8 cellular contexts compared by ENCODE assay signal in the genomic region with DNA sequence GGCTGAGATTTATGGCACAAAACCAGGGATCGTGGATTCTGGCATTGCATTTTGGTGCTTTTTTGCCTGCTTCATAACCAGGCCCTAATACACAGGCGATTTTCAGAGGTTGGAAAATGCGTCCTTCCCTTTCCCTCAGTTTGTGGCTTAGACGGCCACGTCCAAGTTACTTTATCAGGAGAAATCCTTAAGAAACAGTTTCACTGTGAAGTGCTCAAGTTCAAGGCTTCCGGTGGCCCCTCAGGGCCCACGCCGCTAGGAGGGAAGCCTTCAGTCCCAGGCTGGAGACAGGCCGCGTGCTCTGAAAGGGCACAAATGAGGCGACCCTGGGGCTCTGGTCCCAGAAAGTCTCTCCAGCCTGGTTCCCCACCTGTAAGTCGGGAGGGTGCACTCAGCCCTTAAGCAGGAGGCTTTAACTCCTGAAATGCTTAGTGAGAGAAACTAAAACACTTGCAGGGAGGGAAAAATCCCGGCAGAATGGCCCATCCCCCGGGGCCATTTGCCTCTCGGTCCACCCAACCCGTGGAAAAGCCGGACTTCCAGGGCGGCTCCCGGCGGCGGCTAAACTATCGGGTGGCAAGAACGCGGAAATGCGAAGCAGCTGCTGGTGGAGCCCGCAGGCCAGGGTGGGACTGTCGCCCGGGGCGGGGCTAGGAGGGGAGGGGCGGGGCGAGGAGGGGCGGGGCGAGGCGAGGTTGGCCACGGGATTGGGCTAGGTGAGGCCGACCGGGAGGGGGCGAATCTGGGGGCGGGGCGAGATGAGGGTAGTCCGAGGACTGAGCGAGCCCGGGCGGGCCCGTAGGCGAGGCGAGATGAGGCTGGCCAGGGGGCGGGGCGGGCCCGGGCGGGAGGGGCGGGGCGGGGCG. TPM values are rescaled to one million over a fixed set of nuclear protein-coding genes. Genes with fewer than 3 reads are reported as not detected.
DNase-seq lines count a peak whose midpoint lies in the region; ATAC-seq, FAIRE-seq and TF ChIP-seq lines count a peak whose summit lies in the region.

No MANE protein-coding gene starts in this region.

- H3K27ac Mint-ChIP-seq in chondrocyte (ENCODE audit: unreplicated experiment): peak overlapping the region; percentile 89

- H3K27me3 Mint-ChIP-seq in chondrocyte (ENCODE audit: low read depth): no peaks in the 10 kb centered on the region

- H3K4me3 Mint-ChIP-seq in chondrocyte (ENCODE audit: unreplicated experiment): peak overlapping the region; percentile 67

- peak overlapping the region; percentile 39 for H3K27ac ChIP-seq in layer of hippocampus (ENCODE audit: low read depth, low read length)

- peak overlapping the region; percentile 27 for H3K4me3 ChIP-seq in BJ (ENCODE audit: low read depth, low read length)

- H3K36me3 Mint-ChIP-seq in chondrocyte (ENCODE audit: low read depth): no peaks in the 10 kb centered on the region

- no peak for TF ChIP-seq CTCF in BJ (IDR thresholded peaks at IDR 0.05; ENCODE audit: insufficient read depth, low read depth, low read length)
- no peak for TF ChIP-seq CTCF in chondrocyte (IDR thresholded peaks at IDR 0.05)

- peak; percentile 47 for ATAC-seq in HG03439 (IDR thresholded peaks at IDR 0.05; ENCODE audit: unreplicated experiment)

- H3K27me3 ChIP-seq in BJ (ENCODE audit: control insufficient read depth, insufficient read depth, low read length) (peaks cover 4% of the 10 kb centered on the region), layer of hippocampus (ENCODE audit: control insufficient read depth, insufficient read depth, low read length) (no peaks in the 10 kb centered on the region)

- DNase-seq in BJ (ENCODE audit: low read depth) (peak; percentile 55), GM19239 (ENCODE audit: insufficient read length, low spot score) (peak; percentile 99), NCI-H460 (ENCODE audit: extremely low read depth, low read depth) (peak; percentile 97), chondrocyte (ENCODE audit: low spot score) (peak; percentile 98)
- peak; percentile 98 to 99 for DNase-seq in activated CD4-positive, alpha-beta T cell treated with anti-CD3 and anti-CD28 coated beads for 24 hours (ENCODE audit: low read depth in 2 of 2)
- DNase-seq in stimulated activated CD4-positive, alpha-beta T cell treated with anti-CD3 and anti-CD28 coated beads, Interleukin-1b, Interleukin-23, amount 100 ng/mL, for 24 hours (ENCODE audit: low read depth in 4 of 4, low spot score in 1 of 4): peak; percentile 95 to 98 (median 98)

- peak; percentile 84 for FAIRE-seq in GM19239 (lab: Jason Lieb, UNC)

- H3K4me1 Mint-ChIP-seq in chondrocyte (ENCODE audit: low read depth): peaks cover 18% of the 10 kb centered on the region

- peaks cover 1% of the 10 kb centered on the region; the same call in 1 of the 2 replicates for H3K36me3 ChIP-seq in BJ (ENCODE audit: control insufficient read depth, insufficient read depth, low read length)

- CTCF ChIA-PET in BJ (lab: Yijun Ruan, JAX): interaction anchor here (1.6 kb wide), 1 partner anchor 22 kb away, joined by 5 read pairs; a partner anchor contains a TSS

- H3K9me3 Mint-ChIP-seq in chondrocyte (ENCODE audit: low read depth): no peaks in the 10 kb centered on the region

- POLR2A ChIA-PET in BJ (lab: Charles Lee): interaction anchor here (0.6 to 1.3 kb wide), 3 partner anchors 190 to 343 kb away, joined by 3 to 32 read pairs (median 3); a partner anchor contains a TSS

RNA-seq across cellular contexts. Expression of a gene that starts 0.6 kb away (rescaled TPM):
- polyA plus RNA-seq in BJ (2011; rRNA removed): 54.9 and 64.4 TPM in 2 replicates
- 22.8 and 33.8 TPM in 2 replicates for polyA minus RNA-seq in BJ (2011; rRNA and poly(A)+ RNA removed)
- total RNA-seq in NCI-H460 (2014; rRNA removed; shearing (Covaris generic)): 25.5 and 32.2 TPM in 2 replicates
- polyA plus RNA-seq in NCI-H460 (2014; cell fraction: nucleus; rRNA removed): 28.3 and 56.5 TPM in 2 replicates
- 25.8 to 29.3 TPM (median 28.0 TPM) in 3 replicates for total RNA-seq in chondrocyte

Comparison
In these comparisons a context has a peak if more than half of its experiments do, and no peak if none do; other contexts are left out.
1. Peak in every context shown above with its lines: DNase-seq, ATAC-seq, H3K4me3 ChIP-seq and H3K27ac ChIP-seq.